24 cellular contexts compared by ENCODE assay signal in the genomic region with DNA sequence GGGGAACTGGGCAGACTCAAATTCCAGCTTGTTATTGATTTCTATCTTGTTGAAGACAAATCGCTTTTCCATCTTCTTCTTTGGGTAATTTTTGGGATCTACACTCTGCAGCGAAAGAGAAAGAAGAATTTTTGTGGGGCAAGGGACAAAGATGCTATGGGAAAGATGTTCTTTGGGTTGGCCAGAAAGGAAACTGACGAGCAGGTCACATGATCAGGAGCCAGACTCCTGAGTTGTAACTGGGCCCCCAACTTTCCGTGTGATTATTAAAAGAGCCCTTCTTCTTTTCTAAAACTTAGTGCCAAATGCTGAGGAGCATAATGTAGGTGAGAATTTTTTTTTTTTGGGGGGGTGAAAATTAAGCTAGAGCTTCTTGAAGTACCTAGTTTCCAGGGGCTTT. TPM values are rescaled to one million over a fixed set of nuclear protein-coding genes. Genes with fewer than 3 reads are reported as not detected.
DNase-seq lines count a peak whose midpoint lies in the region; ATAC-seq, FAIRE-seq and TF ChIP-seq lines count a peak whose summit lies in the region.
"Had no signal": no experiment of that assay in that cellular context is flagged by ENCODE, and none has a peak within 500 bp of the region (broad histone marks: within the 10 kb centered on the region; RNA-seq: fewer than 3 reads in every experiment).

No MANE protein-coding gene starts in this region.

- intact Hi-C loops in MCF 10A (cut with micrococcal nuclease), result no loop called here
- intact Hi-C loops in breast epithelium (cut with DNase I; ENCODE audit: low total_unique reads), result loop anchor here (5.0 kb wide), 1 partner anchor 517 kb away; no protein-coding TSS in a partner anchor
- intact Hi-C loops in K562 (cut with micrococcal nuclease), result loop anchor here (5.0 kb wide), 1 partner anchor 78 kb away; no protein-coding TSS in a partner anchor

- BruUV-seq in MCF 10A (replicated peaks; lab: Mats Ljungman, UMichigan), result no TSS peak
- BruUV-seq in K562 (replicated peaks; lab: Mats Ljungman, UMichigan), result no TSS peak

- H3K9me3 Mint-ChIP-seq in MCF 10A (ENCODE audit: unreplicated experiment), result no peaks in the 10 kb centered on the region
- H3K9me3 Mint-ChIP-seq: CD4-positive, CD25-positive, alpha-beta regulatory T cell; CD8-positive, alpha-beta memory T cell had no signal

- H3K4me1 ChIP-seq in breast epithelium, result peaks cover 0 to 5% of the 10 kb centered on the region in 2 donors
- peaks cover 0 to 9% of the 10 kb centered on the region in 2 experiments; a peak in 2 of 5 replicates for H3K4me1 ChIP-seq in K562 (replicated peaks in 1 of 2; ENCODE audit: control insufficient read depth in 2 of 2, insufficient read depth in 2 of 2, low read length in 2 of 2)
- peaks cover 19% of the 10 kb centered on the region for H3K4me1 ChIP-seq in hepatocyte (ENCODE audit: insufficient read depth)

- no peaks in the 10 kb centered on the region for H3K9me2 ChIP-seq in hepatocyte (replicated peaks; ENCODE audit: insufficient read depth)

- H4K20me1 ChIP-seq in K562 (replicated peaks; ENCODE audit: control insufficient read depth, insufficient read depth, low read length) (no peaks in the 10 kb centered on the region), hepatocyte (ENCODE audit: insufficient read depth, poor library complexity, severe bottlenecking) (no peaks in the 10 kb centered on the region)

- no peak for TF ChIP-seq EP300 in K562 (IDR thresholded peaks at IDR 0.05; ENCODE audit: low read length)

- no peaks in the 10 kb centered on the region for H3K36me3 ChIP-seq in breast epithelium
- H3K36me3 ChIP-seq in K562 (ENCODE audit: control insufficient read depth, insufficient read depth, low read length), result no peaks in the 10 kb centered on the region
- no peaks in the 10 kb centered on the region for H3K36me3 ChIP-seq in hepatocyte (replicated peaks; ENCODE audit: insufficient read depth, low read depth)
- H3K36me3 ChIP-seq: HAP-1 had no signal

- H3K27ac ChIP-seq in breast epithelium (no peak overlapping the region), K562 (ENCODE audit: extremely low read depth, low read depth, low read length) (no peak overlapping the region), hepatocyte (no peak overlapping the region)
- H3K27ac ChIP-seq: GM23248 had no signal

- H3K27ac Mint-ChIP-seq in MCF 10A (ENCODE audit: low read depth, unreplicated experiment), result peak overlapping the region; percentile 19

- in situ Hi-C loops in K562 (cut with MboI), result no loop called here

- H3K4me2 ChIP-seq in K562 (ENCODE audit: insufficient read depth, low read length), result no peak overlapping the region
- no peak overlapping the region for H3K4me2 ChIP-seq in hepatocyte

- H3K9me3 ChIP-seq in breast epithelium, result no peaks in the 10 kb centered on the region
- no peaks in the 10 kb centered on the region for H3K9me3 ChIP-seq in K562 (replicated peaks; ENCODE audit: control insufficient read depth, insufficient read depth, low read depth, low read length)
- H3K9me3 ChIP-seq in hepatocyte (ENCODE audit: low read depth), result no peaks in the 10 kb centered on the region
- H3K9me3 ChIP-seq: HAP-1 had no signal

- H3K9ac ChIP-seq in K562 (ENCODE audit: insufficient read depth in 1 of 2, low read depth in 2 of 2, low read length in 2 of 2), result no peak overlapping the region
- H3K9ac ChIP-seq: GM23248 had no signal

- no peaks in the 10 kb centered on the region for H3K27me3 Mint-ChIP-seq in MCF 10A (ENCODE audit: insufficient read depth, unreplicated experiment)

- no peak for TF ChIP-seq RAD21 in K562 (CRISPR knock-in tag; conservative IDR thresholded peaks at IDR 0.05 in 1 of 2, IDR thresholded peaks at IDR 0.05 in 1 of 2)

- no peaks in the 10 kb centered on the region for H3K9me1 ChIP-seq in K562 (ENCODE audit: control insufficient read depth, insufficient read depth, low read length)

- H3K27me3 ChIP-seq in breast epithelium (no peaks in the 10 kb centered on the region), K562 (ENCODE audit: control insufficient read depth in 2 of 2, insufficient read depth in 2 of 2, low read length in 2 of 2) (0 out of 5 replicates have a peak, but pooled peaks cover 0 to 5% of the 10 kb centered on the region in 2 experiments), hepatocyte (no peaks in the 10 kb centered on the region)

- POLR2A ChIA-PET in MCF 10A (lab: Yijun Ruan, JAX), result interaction anchor here (0.7 kb wide), 1 partner anchor 47 kb away, joined by 3 read pairs; no protein-coding TSS in a partner anchor
- POLR2A ChIA-PET in K562 (lab: Yijun Ruan, JAX), result interaction anchor here (1.1 kb wide), 1 partner anchor 11 kb away, joined by 4 read pairs; no protein-coding TSS in a partner anchor

- H3K4me3 Mint-ChIP-seq in MCF 10A (ENCODE audit: unreplicated experiment), result no peak overlapping the region
- H3K4me3 Mint-ChIP-seq: CD4-positive, CD25-positive, alpha-beta regulatory T cell; CD8-positive, alpha-beta memory T cell had no signal

- no peak overlapping the region for H3K4me3 ChIP-seq in breast epithelium
- H3K4me3 ChIP-seq in K562, result no peak overlapping the region
- H3K4me3 ChIP-seq in fibroblast of pulmonary artery (replicated peaks; ENCODE audit: low read depth, low read length), result no peak overlapping the region
- H3K4me3 ChIP-seq in hepatocyte, result no peak overlapping the region
- H3K4me3 ChIP-seq: GM23248, HAP-1 had no signal

- CTCF ChIA-PET in MCF 10A (lab: Yijun Ruan, JAX) (interaction anchor here (0.7 to 1.3 kb wide), 3 partner anchors 52 to 112 kb away, joined by 4 to 5 read pairs (median 5); no protein-coding TSS in a partner anchor), K562 (lab: Yijun Ruan, JAX; ENCODE audit: low intra/inter-chr PET ratio) (no interaction called here)

- H3K79me2 ChIP-seq in K562 (ENCODE audit: control insufficient read depth, insufficient read depth, low read length) (no peaks in the 10 kb centered on the region), hepatocyte (no peaks in the 10 kb centered on the region)

- H3K4me1 Mint-ChIP-seq in MCF 10A (ENCODE audit: insufficient read depth, unreplicated experiment), result peaks cover 10% of the 10 kb centered on the region
- H3K4me1 Mint-ChIP-seq: CD8-positive, alpha-beta memory T cell had no signal

- ATAC-seq in K562 (no peak), HG02610 (IDR thresholded peaks at IDR 0.05; ENCODE audit: unreplicated experiment) (no peak)

- H2AFZ ChIP-seq in K562 (ENCODE audit: low read depth, low read length) (no peak overlapping the region), hepatocyte (no peak overlapping the region)
- H2AFZ ChIP-seq: GM23248 had no signal

- TF ChIP-seq CTCF in MCF 10A (IDR thresholded peaks at IDR 0.05; ENCODE audit: unreplicated experiment) (no peak), breast epithelium (IDR thresholded peaks at IDR 0.05) (no peak), K562 (IDR thresholded peaks at IDR 0.05 in 2 of 3, conservative IDR thresholded peaks at IDR 0.05 in 1 of 3; ENCODE audit: insufficient read depth in 2 of 3, low read depth in 1 of 3, low read length in 3 of 3) (no peak), fibroblast of pulmonary artery (IDR thresholded peaks at IDR 0.05; ENCODE audit: low read length, missing control alignments) (no peak), hepatocyte (IDR thresholded peaks at IDR 0.05; ENCODE audit: poor library complexity) (no peak)

- DNase-seq in MCF 10A (ENCODE audit: unreplicated experiment) (no peak), breast epithelium (ENCODE audit: low spot score in 2 of 2) (no peak), K562 (ENCODE audit: extremely low read depth in 1 of 4, low spot score in 3 of 4) (no peak), fibroblast of pulmonary artery (ENCODE audit: low read depth) (peak; percentile 20), hepatocyte (ENCODE audit: low spot score) (no peak), NCI-H526 treated with DMSO at 0.1 percent for 48 hours (lab: John Stamatoyannopoulos, UW) (no peak)
- DNase-seq: 8988T; C1 segment of cervical spinal cord; CD4-positive, CD25-positive, alpha-beta regulatory T cell; CD8-positive, alpha-beta memory T cell; COR-L47; DMS 273 treated with DMSO at 0.1 percent for 48 hours; DMS53; DND-41; EL; GM23248; IMR-90 had no signal

- no peak for FAIRE-seq in K562 (lab: Jason Lieb, UNC)
- FAIRE-seq: G401.6, GM12891, GM19239, HTR-8/SVneo had no signal

- WGBS in K562 (ENCODE audit: insufficient coverage, low coverage, missing lambda C conversion rate), result 44% methylated on average over 4 of the region's 4 CpGs
- 87% methylated on average over 4 of the region's 4 CpGs for WGBS in hepatocyte (ENCODE audit: low lambda C conversion rate, missing lambda C conversion rate)

- H3K36me3 Mint-ChIP-seq in MCF 10A (ENCODE audit: insufficient read depth, unreplicated experiment), result peaks cover 6% of the 10 kb centered on the region
- H3K36me3 Mint-ChIP-seq: CD4-positive, CD25-positive, alpha-beta regulatory T cell; CD8-positive, alpha-beta memory T cell had no signal

- no peak for TF ChIP-seq POLR2A in breast epithelium (IDR thresholded peaks at IDR 0.05)
- TF ChIP-seq POLR2A in K562 (conservative IDR thresholded peaks at IDR 0.05), result no peak

RNA-seq across cellular contexts. Expression of a gene that starts 6.1 kb away (rescaled TPM):
- total RNA-seq in MCF 10A (2022), result 5.4 and 5.5 TPM in 2 replicates
- 1 to 10 TPM in 1 of 3 donors, not detected in 2; 8.0 TPM for total RNA-seq in breast epithelium
- not detected in 2 replicates for total RNA-seq in K562 (2011; cell fraction: chromatin; rRNA removed; ENCODE audit: low replicate concordance)
- total RNA-seq in K562 (2011; cell fraction: nucleolus; rRNA removed), result not detected in 2 replicates
- total RNA-seq in K562 (2011; cell fraction: nucleoplasm; rRNA removed), result not detected in 2 replicates
- total RNA-seq in K562 (2014; rRNA removed), result not detected in 2 replicates
- not detected in 2 replicates for total RNA-seq in K562 (2014; rRNA removed; fragmentation: Illumina TruSeq; extraction: Trizol)
- total RNA-seq in K562 (2015; rRNA removed; fragmentation: Illumina TruSeq; extraction: Trizol), result 0.29 TPM in 1 of 2 replicates, not detected in the other
- not detected in 2 replicates for total RNA-seq in K562 (2021)
- polyA plus RNA-seq in K562 (2011; rRNA removed), result 0.09 TPM in 1 of 2 replicates, not detected in the other
- polyA plus RNA-seq in K562 (2011; cell fraction: cytosol; rRNA removed), result not detected in 2 replicates
- polyA plus RNA-seq in K562 (2011; cell fraction: nucleus; rRNA removed), result not detected in 2 replicates
- 0.06 and 0.13 TPM in 2 replicates for polyA plus RNA-seq in K562 (2012)
- not detected in 2 replicates for polyA plus RNA-seq in K562 (2014; fragmentation: Illumina TruSeq; extraction: Trizol)
- polyA plus RNA-seq in K562 (2014; fragmentation: Nextera tagmentation; extraction: Ambion mirVana), result not detected
- polyA plus RNA-seq in K562 (2014; rRNA removed), result not detected in 2 replicates
- polyA minus RNA-seq in K562 (2011; rRNA and poly(A)+ RNA removed), result not detected in 2 replicates
- polyA minus RNA-seq in K562 (2011; cell fraction: cytosol; rRNA and poly(A)+ RNA removed), result not detected in 2 replicates
- not detected in 2 replicates for polyA minus RNA-seq in K562 (2011; cell fraction: nucleus; rRNA and poly(A)+ RNA removed)
- total RNA-seq in hepatocyte, result 0.76 and 1.1 TPM in 2 replicates
- 1.2 and 2.4 TPM in 2 replicates for polyA plus RNA-seq in hepatocyte
- total RNA-seq: CD8-positive, alpha-beta memory T cell; H4 had no signal
- polyA plus RNA-seq: CD4-positive, CD25-positive, alpha-beta regulatory T cell; CD8-positive, alpha-beta memory T cell had no signal

RNA-seq across cellular contexts. Expression of a gene that starts 46.2 kb away (rescaled TPM):
- 99.1 and 170 TPM in 2 replicates for total RNA-seq in MCF 10A (2022)
- under 1 TPM in 1 of 3 donors, not detected in 2; 0.44 TPM for total RNA-seq in breast epithelium
- 0.32 TPM in 1 of 2 replicates, not detected in the other for total RNA-seq in K562 (2011; cell fraction: chromatin; rRNA removed; ENCODE audit: low replicate concordance)
- not detected in 2 replicates for total RNA-seq in K562 (2011; cell fraction: nucleolus; rRNA removed)
- total RNA-seq in K562 (2011; cell fraction: nucleoplasm; rRNA removed), result 0.46 TPM in 1 of 2 replicates, not detected in the other
- total RNA-seq in K562 (2014; rRNA removed), result 0.14 TPM in 1 of 2 replicates, not detected in the other
- total RNA-seq in K562 (2014; rRNA removed; fragmentation: Illumina TruSeq; extraction: Trizol), result 0.15 and 0.19 TPM in 2 replicates
- 0.08 TPM in 1 of 2 replicates, not detected in the other for total RNA-seq in K562 (2015; rRNA removed; fragmentation: Illumina TruSeq; extraction: Trizol)
- 0.09 TPM in 1 of 2 replicates, not detected in the other for total RNA-seq in K562 (2021)
- polyA plus RNA-seq in K562 (2011; rRNA removed), result 0.07 and 0.09 TPM in 2 replicates
- polyA plus RNA-seq in K562 (2011; cell fraction: cytosol; rRNA removed), result 0.09 TPM in 1 of 2 replicates, not detected in the other
- polyA plus RNA-seq in K562 (2011; cell fraction: nucleus; rRNA removed), result 0.11 and 0.13 TPM in 2 replicates
- polyA plus RNA-seq in K562 (2012), result 0.30 and 1.4 TPM in 2 replicates
- 0.08 and 0.15 TPM in 2 replicates for polyA plus RNA-seq in K562 (2014; fragmentation: Illumina TruSeq; extraction: Trizol)
- polyA plus RNA-seq in K562 (2014; fragmentation: Nextera tagmentation; extraction: Ambion mirVana), result under 1 TPM in 1 of 2 experiments, not detected in 1; 0.27 TPM
- polyA plus RNA-seq in K562 (2014; rRNA removed), result 0.03 TPM in 1 of 2 replicates, not detected in the other
- 0.07 TPM in 1 of 2 replicates, not detected in the other for polyA minus RNA-seq in K562 (2011; rRNA and poly(A)+ RNA removed)
- not detected in 2 replicates for polyA minus RNA-seq in K562 (2011; cell fraction: cytosol; rRNA and poly(A)+ RNA removed)
- not detected in 2 replicates for polyA minus RNA-seq in K562 (2011; cell fraction: nucleus; rRNA and poly(A)+ RNA removed)
- total RNA-seq in hepatocyte, result 2.3 and 3.1 TPM in 2 replicates
- 1.1 and 1.4 TPM in 2 replicates for polyA plus RNA-seq in hepatocyte
- polyA plus RNA-seq: CD4-positive, CD25-positive, alpha-beta regulatory T cell; CD8-positive, alpha-beta memory T cell; GM23248 had no signal

Comparison
In these comparisons a context has a peak if more than half of its experiments do, and no peak if none do; other contexts are left out.
1. RNA of a gene that starts 46.2 kb away (total RNA-seq): 99.1 to 170 TPM in MCF 10A; 2.3 to 3.1 TPM in hepatocyte, 0.08 to 0.46 TPM in K562 and 0.44 TPM in breast epithelium; every median in the first group is over 10 times any median in the second.